29 cellular contexts compared by ENCODE assay signal in genomic region chr9:21516796-21517195, GRCh38. TPM values are rescaled to one million over a fixed set of nuclear protein-coding genes. Genes with fewer than 3 reads are reported as not detected.
"Had no signal": no experiment of that assay in that cellular context is flagged by ENCODE, and none has a peak within 500 bp of the region (broad histone marks: within the 10 kb centered on the region; RNA-seq: fewer than 3 reads in every experiment).

No MANE protein-coding gene starts in this region.

- H3K36me3 ChIP-seq: esophagus muscularis mucosa, heart right ventricle, left lung, ovary, right lobe of liver, stomach, thyroid gland, vagina had no signal

- ATAC-seq: heart right ventricle; left cardiac atrium; left lung; naive thymus-derived CD4-positive, alpha-beta T cell; right lobe of liver had no signal

- H3K27ac ChIP-seq: dorsolateral prefrontal cortex, esophagus muscularis mucosa, heart right ventricle, left lung, ovary, right lobe of liver, stomach, thyroid gland, vagina had no signal

- H3K27me3 ChIP-seq: dorsolateral prefrontal cortex, esophagus muscularis mucosa, heart right ventricle, left lung, ovary, right lobe of liver, stomach, thyroid gland, vagina had no signal

- H3K4me3 ChIP-seq: dorsolateral prefrontal cortex, esophagus muscularis mucosa, heart right ventricle, left lung, ovary, right lobe of liver, stomach, thyroid gland, vagina had no signal

- H3K9me3 ChIP-seq: esophagus muscularis mucosa, heart right ventricle, left lung, ovary, right lobe of liver, stomach, thyroid gland, vagina had no signal

- DNase-seq: dorsolateral prefrontal cortex; effector CD4-positive, alpha-beta T cell; foreskin melanocyte; glutamatergic neuron; heart right ventricle; hippocampal formation; left cardiac atrium; left lung; mesenchymal stem cell; midbrain; naive thymus-derived CD4-positive, alpha-beta T cell; nucleus accumbens; ovary; posterior cingulate gyrus; right lobe of liver; small intestine; stimulated activated CD4-positive, alpha-beta T cell treated with anti-CD3 and anti-CD28 coated beads, Interleukin-15, amount 100 ng/mL, for 24 hours; stimulated activated CD4-positive, alpha-beta T cell treated with anti-CD3 and anti-CD28 coated beads, Interleukin-2, amount 100 ng/mL, for 48 hours; stimulated activated naive CD4-positive, alpha-beta T cell treated with Interleukin-2 at 50 U/mL for 16 hours; stomach; thyroid gland; trophoblast cell had no signal

- H3K4me1 ChIP-seq: esophagus muscularis mucosa, heart right ventricle, left lung, right lobe of liver, thyroid gland, vagina had no signal

RNA-seq across cellular contexts. Expression of gene IFNE, which starts 34.7 kb away (rescaled TPM):
- total RNA-seq: epithelial cell of proximal tubule, esophagus muscularis mucosa, heart right ventricle, left cardiac atrium, left lung, lower leg skin, lung microvascular endothelial cell, right lobe of liver, subcutaneous adipose tissue, temporal lobe had no signal
- polyA plus RNA-seq: heart right ventricle; naive thymus-derived CD4-positive, alpha-beta T cell; ovary had no signal
